In genomic region chr9:30670805-30671562, GRCh38 we compare ENCODE assay signal across 17 cellular contexts.
"Had no signal": no experiment of that assay in that cellular context is flagged by ENCODE, and none has a peak within 500 bp of the region (broad histone marks: within the 10 kb centered on the region; RNA-seq: fewer than 3 reads in every experiment).

No MANE protein-coding gene starts in this region.

- H3K9me3 ChIP-seq: gastrocnemius medialis, left ventricle myocardium inferior, neutrophil, sigmoid colon, stomach, thoracic aorta, transverse colon had no signal

- H3K27me3 Mint-ChIP-seq: naive thymus-derived CD4-positive, alpha-beta T cell had no signal

- H3K9me3 Mint-ChIP-seq: naive thymus-derived CD4-positive, alpha-beta T cell; nephron progenitor cell had no signal

- H3K36me3 Mint-ChIP-seq: naive thymus-derived CD4-positive, alpha-beta T cell had no signal

- H3K27me3 ChIP-seq: dorsolateral prefrontal cortex, gastrocnemius medialis, neutrophil, sigmoid colon, stomach, transverse colon had no signal

- H3K4me3 ChIP-seq: dorsolateral prefrontal cortex, gastrocnemius medialis, left ventricle myocardium inferior, sigmoid colon, skin epidermis, stomach, thoracic aorta, transverse colon had no signal

- H3K4me1 Mint-ChIP-seq: naive thymus-derived CD4-positive, alpha-beta T cell; nephron progenitor cell had no signal

- H3K36me3 ChIP-seq: gastrocnemius medialis, left ventricle myocardium inferior, neutrophil, sigmoid colon, stomach, thoracic aorta, transverse colon had no signal

- H3K27ac ChIP-seq: dorsolateral prefrontal cortex, gastrocnemius medialis, left ventricle myocardium inferior, neutrophil, sigmoid colon, skin epidermis, stomach, thoracic aorta, transverse colon had no signal

- H3K4me3 Mint-ChIP-seq: naive thymus-derived CD4-positive, alpha-beta T cell; nephron progenitor cell had no signal

- H3K27ac Mint-ChIP-seq: naive thymus-derived CD4-positive, alpha-beta T cell; nephron progenitor cell had no signal

- H3K4me1 ChIP-seq: gastrocnemius medialis, left ventricle myocardium inferior, sigmoid colon, stomach, transverse colon had no signal

- DNase-seq: central memory CD4-positive, alpha-beta T cell; cortex of kidney; dorsolateral prefrontal cortex; effector CD8-positive, alpha-beta T cell; gastrocnemius medialis; islet precursor cell; left ventricle myocardium inferior; naive thymus-derived CD4-positive, alpha-beta T cell; nephron progenitor cell; sigmoid colon; stomach; substantia nigra; transverse colon had no signal

- ATAC-seq: esophagus mucosa; gastrocnemius medialis; naive thymus-derived CD4-positive, alpha-beta T cell had no signal
